8 cellular contexts compared by ENCODE assay signal in the genomic region with DNA sequence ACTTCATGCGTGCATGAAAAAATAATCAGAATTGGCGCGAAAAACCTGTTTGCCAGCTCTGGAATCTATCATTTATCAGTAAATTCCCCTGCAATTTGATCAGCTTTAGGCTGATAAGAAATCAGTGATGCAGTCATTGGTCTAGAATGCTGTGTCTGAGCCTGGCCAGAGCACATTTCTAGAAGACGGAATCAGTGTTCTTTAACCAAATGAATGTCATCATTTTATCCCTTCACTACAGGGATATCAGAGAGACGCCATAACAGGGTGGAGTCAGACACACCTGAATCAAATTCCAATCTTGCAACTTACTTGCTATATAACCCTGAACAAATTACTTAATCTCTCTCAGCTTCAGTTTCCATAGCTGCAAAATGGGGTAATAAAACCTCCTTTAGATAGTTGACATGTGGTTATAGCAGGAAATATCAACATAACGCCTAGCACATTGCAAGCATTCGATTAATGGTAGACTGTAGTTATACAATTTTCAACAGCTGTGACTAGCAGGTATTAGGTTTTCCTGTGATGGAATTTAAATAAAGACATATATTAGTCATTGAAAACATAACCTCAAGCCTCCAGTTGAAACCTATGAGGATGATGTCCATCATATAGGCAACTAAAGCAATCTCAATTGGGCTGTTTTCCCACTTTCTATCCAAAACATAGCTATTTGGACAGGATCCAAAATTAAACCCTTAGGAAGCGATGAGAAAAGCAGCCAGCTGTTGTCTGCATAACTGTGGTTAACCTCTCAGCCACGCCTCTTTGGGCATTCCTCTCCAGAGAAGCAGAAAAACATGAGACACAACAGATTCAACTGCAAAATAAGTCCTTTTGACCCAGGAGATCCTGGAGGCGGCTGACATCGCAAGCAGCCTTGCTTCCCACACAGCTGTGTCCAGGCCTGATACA. TPM values are rescaled to one million over a fixed set of nuclear protein-coding genes. Genes with fewer than 3 reads are reported as not detected.
DNase-seq lines count a peak whose midpoint lies in the region; ATAC-seq and TF ChIP-seq lines count a peak whose summit lies in the region.

No MANE protein-coding gene starts in this region.

- H3K27ac Mint-ChIP-seq in activated CD4-positive, alpha-beta memory T cell treated with anti-CD3 and anti-CD28 coated beads for 36 hours, result no peak overlapping the region

- H3K27ac ChIP-seq in BLaER1, result no peak overlapping the region
- H3K27ac ChIP-seq in KMS-11, result peak overlapping the region; percentile 48; the same call in 1 of the 2 replicates

- H4K20me1 ChIP-seq in BLaER1 (no peaks in the 10 kb centered on the region), KMS-11 (ENCODE audit: insufficient read depth) (no peaks in the 10 kb centered on the region)

- peaks cover 21% of the 10 kb centered on the region for H3K4me1 Mint-ChIP-seq in activated CD4-positive, alpha-beta memory T cell treated with anti-CD3 and anti-CD28 coated beads for 36 hours (ENCODE audit: low read depth)

- H3K27me3 ChIP-seq in BLaER1 (no peaks in the 10 kb centered on the region), KMS-11 (ENCODE audit: insufficient read depth, low read depth) (no peaks in the 10 kb centered on the region)

- no peaks in the 10 kb centered on the region for H3K79me2 ChIP-seq in KMS-11 (ENCODE audit: insufficient read depth, low read depth)

- peak; percentile 49 for DNase-seq in activated CD4-positive, alpha-beta memory T cell treated with anti-CD3 and anti-CD28 coated beads for 36 hours
- DNase-seq in fibroblast of pulmonary artery (ENCODE audit: low read depth), result peak; percentile 96
- DNase-seq in stromal cell of bone marrow (ENCODE audit: low read depth), result peak; percentile 63

- ATAC-seq in HG02610 (IDR thresholded peaks at IDR 0.05; ENCODE audit: unreplicated experiment) (no peak), GM18519 (IDR thresholded peaks at IDR 0.05; ENCODE audit: low FRiP score, unreplicated experiment) (no peak), HG03378 (IDR thresholded peaks at IDR 0.05; ENCODE audit: unreplicated experiment) (no peak)

- no peaks in the 10 kb centered on the region for H3K9me3 Mint-ChIP-seq in activated CD4-positive, alpha-beta memory T cell treated with anti-CD3 and anti-CD28 coated beads for 36 hours

- POLR2A ChIA-PET in activated CD4-positive, alpha-beta memory T cell treated with anti-CD3 and anti-CD28 coated beads for 36 hours (lab: Charles Lee), result interaction anchor here (1.8 kb wide), 1 partner anchor 52 kb away, joined by 4 read pairs; a partner anchor contains a TSS

- no peaks in the 10 kb centered on the region for H3K36me3 ChIP-seq in BLaER1
- H3K36me3 ChIP-seq in KMS-11 (ENCODE audit: insufficient read depth), result no peaks in the 10 kb centered on the region

- peak overlapping the region; percentile 68 for H3K4me3 Mint-ChIP-seq in activated CD4-positive, alpha-beta memory T cell treated with anti-CD3 and anti-CD28 coated beads for 36 hours

- TF ChIP-seq CTCF in KMS-11 (conservative IDR thresholded peaks at IDR 0.05; ENCODE audit: low read depth, low read length), result no peak
- TF ChIP-seq CTCF in fibroblast of pulmonary artery (IDR thresholded peaks at IDR 0.05; ENCODE audit: low read length, missing control alignments), result no peak

- H3K4me1 ChIP-seq in BLaER1 (peaks cover 29% of the 10 kb centered on the region), KMS-11 (ENCODE audit: low read depth, poor library complexity, severe bottlenecking) (peaks cover 19% of the 10 kb centered on the region)

- H3K9me3 ChIP-seq in BLaER1, result no peaks in the 10 kb centered on the region; the same call in 1 of the 2 replicates

- H3K9ac ChIP-seq in BLaER1 (peak overlapping the region; percentile 39; the same call in 1 of the 2 replicates), KMS-11 (peak overlapping the region; percentile 26; the same call in 1 of the 2 replicates)

- intact Hi-C loops in activated CD4-positive, alpha-beta memory T cell treated with anti-CD3 and anti-CD28 coated beads for 36 hours (cut with micrococcal nuclease), result loop anchor here (5.0 kb wide), 1 partner anchor 50 kb away; a partner anchor contains a TSS

- no peaks in the 10 kb centered on the region for H3K27me3 Mint-ChIP-seq in activated CD4-positive, alpha-beta memory T cell treated with anti-CD3 and anti-CD28 coated beads for 36 hours

- peak overlapping the region; percentile 68; the same call in 1 of the 2 replicates for H2AFZ ChIP-seq in KMS-11 (ENCODE audit: low read depth)

- peak overlapping the region; percentile 76 for H3K4me2 ChIP-seq in BLaER1
- H3K4me2 ChIP-seq in KMS-11, result peak overlapping the region; percentile 62

- no peaks in the 10 kb centered on the region for H3K36me3 Mint-ChIP-seq in activated CD4-positive, alpha-beta memory T cell treated with anti-CD3 and anti-CD28 coated beads for 36 hours

- CTCF ChIA-PET in activated CD4-positive, alpha-beta memory T cell treated with anti-CD3 and anti-CD28 coated beads for 36 hours (lab: Charles Lee), result interaction anchor here (1.7 to 2.0 kb wide), 3 partner anchors 22 to 131 kb away, joined by 7 to 10 read pairs (median 7); no protein-coding TSS in a partner anchor

- H3K4me3 ChIP-seq in BLaER1, result peak overlapping the region; percentile 47
- no peak overlapping the region for H3K4me3 ChIP-seq in KMS-11 (IDR thresholded peaks at IDR 0.05; ENCODE audit: insufficient read depth, low read depth, low read length)
- peak overlapping the region; percentile 38 for H3K4me3 ChIP-seq in fibroblast of pulmonary artery (replicated peaks; ENCODE audit: low read depth, low read length)

RNA-seq across cellular contexts. Expression of a gene that starts 51.6 kb away (rescaled TPM):
- 10 to 100 TPM; 15.3 to 15.5 TPM for total RNA-seq in activated CD4-positive, alpha-beta memory T cell treated with anti-CD3 and anti-CD28 coated beads for 36 hours
